ENCODE assay signal across 8 cellular contexts in the genomic region with DNA sequence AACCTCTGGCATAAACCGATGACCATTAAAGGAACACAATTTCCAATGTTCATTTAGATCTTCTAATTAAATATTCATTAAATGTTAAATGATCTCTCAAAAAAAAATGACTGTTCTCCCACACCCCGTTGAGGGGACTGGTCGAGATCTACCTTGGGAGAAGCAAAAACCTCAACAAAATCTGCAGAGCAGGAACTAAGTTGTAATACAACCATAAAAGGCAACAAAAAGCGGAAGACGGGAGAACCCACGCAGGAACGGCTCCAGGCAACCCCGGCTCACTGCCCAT. TPM values are rescaled to one million over a fixed set of nuclear protein-coding genes. Genes with fewer than 3 reads are reported as not detected.
DNase-seq lines count a peak whose midpoint lies in the region; ATAC-seq and TF ChIP-seq lines count a peak whose summit lies in the region.

No MANE protein-coding gene starts in this region.

- peak overlapping the region; percentile 81 for H3K4me3 Mint-ChIP-seq in mesothelial cell of epicardium

- H3K9ac ChIP-seq in PC-3 (ENCODE audit: low read length) = peak overlapping the region; percentile 99

- H3K27me3 ChIP-seq in PC-3 (ENCODE audit: low read length) (no peaks in the 10 kb centered on the region), aorta (ENCODE audit: control insufficient read depth in 1 of 2, insufficient read depth in 2 of 2, low read length in 1 of 2) (no peaks in the 10 kb centered on the region)

- peaks cover 6% of the 10 kb centered on the region for H3F3A ChIP-seq in PC-3 (ENCODE audit: low read length, unreplicated experiment)

- peaks cover 19% of the 10 kb centered on the region for H3K9me3 Mint-ChIP-seq in mesothelial cell of epicardium

- no TSS peak for BruUV-seq in PC-3 (replicated peaks; lab: Mats Ljungman, UMichigan)

- peak; percentile 51 for DNase-seq in AG08396 (ENCODE audit: low spot score)
- no peak for DNase-seq in PC-3
- DNase-seq in dermis blood vessel endothelial cell = peak; percentile 68
- no peak for DNase-seq in mesothelial cell of epicardium (ENCODE audit: low spot score in 2 of 2, unreplicated experiment in 2 of 2)
- peak in 1 of 2 donors; percentile 87 for DNase-seq in aorta
- no peak for DNase-seq in C1 segment of cervical spinal cord (lab: John Stamatoyannopoulos, UW)

- peaks cover 10% of the 10 kb centered on the region for H3K4me1 Mint-ChIP-seq in mesothelial cell of epicardium

- no peaks in the 10 kb centered on the region for H4K20me1 ChIP-seq in PC-3 (ENCODE audit: low read length)

- H3K9me3 ChIP-seq in PC-3 (ENCODE audit: low read length) (no peaks in the 10 kb centered on the region), aorta (ENCODE audit: control insufficient read depth, low read length) (no peaks in the 10 kb centered on the region)

- H3K36me3 ChIP-seq in PC-3 (ENCODE audit: low read depth, low read length) (no peaks in the 10 kb centered on the region), aorta (ENCODE audit: control insufficient read depth in 1 of 2, insufficient read depth in 2 of 2, low read length in 1 of 2) (no peaks in the 10 kb centered on the region)

- no peaks in the 10 kb centered on the region for H3K79me2 ChIP-seq in PC-3 (ENCODE audit: low read length)

- H3K36me3 Mint-ChIP-seq in mesothelial cell of epicardium = peaks cover 12% of the 10 kb centered on the region

- H3K27me3 Mint-ChIP-seq in mesothelial cell of epicardium (ENCODE audit: low read depth) = no peaks in the 10 kb centered on the region

- H3K4me1 ChIP-seq in PC-3 (ENCODE audit: insufficient read depth, low read length) (peaks cover 14% of the 10 kb centered on the region), aorta (ENCODE audit: control insufficient read depth in 1 of 2, insufficient read depth in 2 of 2, low read length in 2 of 2) (no peaks in the 10 kb centered on the region)

- CTCF ChIA-PET in PC-3 (lab: Charles Lee) = no interaction called here

- ATAC-seq in GM18873 (IDR thresholded peaks at IDR 0.05; ENCODE audit: low FRiP score, unreplicated experiment) (peak; percentile 32), HG03095 (IDR thresholded peaks at IDR 0.05; ENCODE audit: unreplicated experiment) (peak; percentile 43), PC-3 (peak; percentile 9), aorta (ENCODE audit: low FRiP score) (peak; percentile 84)

- 7 to 8% methylated on average over 8 of the region's 8 CpGs for WGBS in aorta, 2 donors

- POLR2A ChIA-PET in PC-3 (lab: Charles Lee; ENCODE audit: unreplicated experiment) = interaction anchor here (0.6 kb wide), 1 partner anchor 109 kb away, joined by 3 read pairs; no protein-coding TSS in a partner anchor

- H3K27ac ChIP-seq in PC-3 (ENCODE audit: low read length) (peak overlapping the region; percentile 82), aorta (ENCODE audit: low read depth in 1 of 2, low read length in 2 of 2) (peak overlapping the region; percentile 97 to 99)

- H2AFZ ChIP-seq in PC-3 (ENCODE audit: low read length) = peak overlapping the region; percentile 96

- peak overlapping the region; percentile 94 for H3K27ac Mint-ChIP-seq in mesothelial cell of epicardium

- peak overlapping the region; percentile 81 for H3K4me3 ChIP-seq in PC-3 (ENCODE audit: low read length)
- peak overlapping the region; percentile 73 to 96 for H3K4me3 ChIP-seq in aorta (ENCODE audit: low read length in 2 of 2)

- TF ChIP-seq CTCF in PC-3 (conservative IDR thresholded peaks at IDR 0.05; ENCODE audit: low read depth, low read length) = no peak
- no peak for TF ChIP-seq CTCF in mesothelial cell of epicardium (IDR thresholded peaks at IDR 0.05; ENCODE audit: unreplicated experiment)

- intact Hi-C loops in PC-3 (cut with micrococcal nuclease) = loop anchor here (2.0 to 10.0 kb wide), 3 partner anchors 98 to 1051 kb away; partner anchors contain the start of gene SEC62
- intact Hi-C loops in aorta (cut with DNase I) = loop anchor here (5.0 to 10.0 kb wide), 5 partner anchors 201 to 1669 kb away; partner anchors contain the start of genes SEC62 (in 2 of the 2) and GOLIM4 (in 1 of the 2)

- peak overlapping the region; percentile 87 for H3K4me2 ChIP-seq in PC-3 (ENCODE audit: low read length)

- H3K9me2 ChIP-seq in PC-3 (replicated peaks; ENCODE audit: low read length) = no peaks in the 10 kb centered on the region

RNA-seq across cellular contexts. Expression of gene TERC, which starts 0.8 kb away (rescaled TPM):
- total RNA-seq in PC-3 (2014; rRNA removed) (544 and 737 TPM in 2 replicates), dermis blood vessel endothelial cell (36.1 and 446 TPM in 2 replicates), mesothelial cell of epicardium (4.7 to 11.8 TPM (median 6.5 TPM) in 3 replicates), aorta (10 to 100 TPM in 1 of 2 donors, not detected in 1; 12.4 TPM)
- not detected for polyA plus RNA-seq in aorta

RNA-seq across cellular contexts. Expression of gene ACTRT3, which starts 5.3 kb away (rescaled TPM):
- total RNA-seq in PC-3 (2014; rRNA removed) = 2.6 and 4.1 TPM in 2 replicates
- 3.6 and 4.7 TPM in 2 replicates for total RNA-seq in dermis blood vessel endothelial cell
- total RNA-seq in mesothelial cell of epicardium = 3.1 to 3.8 TPM (median 3.5 TPM) in 3 replicates
- 1 to 10 TPM; 1.6 to 2.1 TPM for total RNA-seq in aorta
- polyA plus RNA-seq in aorta = 1 to 10 TPM; 1.3 to 3.9 TPM

RNA-seq across cellular contexts. Expression of gene MYNN, which starts 9.1 kb away (rescaled TPM):
- total RNA-seq in PC-3 (2014; rRNA removed) = 7.4 and 12.9 TPM in 2 replicates
- total RNA-seq in dermis blood vessel endothelial cell = 20.1 and 26.9 TPM in 2 replicates
- total RNA-seq in mesothelial cell of epicardium = 16.8 to 17.3 TPM (median 17.1 TPM) in 3 replicates
- total RNA-seq in aorta = 10 to 100 TPM; 14.6 to 16.4 TPM
- polyA plus RNA-seq in aorta = 10 to 100 TPM; 10.6 to 11.6 TPM

RNA-seq across cellular contexts. Expression of gene LRRIQ4, which starts 48.6 kb away (rescaled TPM):
- total RNA-seq in PC-3 (2014; rRNA removed) = 0.52 TPM in 1 of 2 replicates, not detected in the other
- not detected in 2 replicates for total RNA-seq in dermis blood vessel endothelial cell
- total RNA-seq in mesothelial cell of epicardium = 0.11 to 0.31 TPM (median 0.16 TPM) in 3 replicates
- total RNA-seq in aorta = not detected
- polyA plus RNA-seq in aorta = not detected

RNA-seq across cellular contexts. Expression of gene LRRC34, which starts 48.6 kb away (rescaled TPM):
- 1.8 and 3.8 TPM in 2 replicates for total RNA-seq in PC-3 (2014; rRNA removed)
- 0.34 and 1.9 TPM in 2 replicates for total RNA-seq in dermis blood vessel endothelial cell
- total RNA-seq in mesothelial cell of epicardium = 4.3 to 5.3 TPM (median 5.1 TPM) in 3 replicates
- 1 to 10 TPM; 1.0 to 5.9 TPM for total RNA-seq in aorta
- 1 to 10 TPM; 3.9 to 5.3 TPM for polyA plus RNA-seq in aorta

Comparison
In these comparisons a context has a peak if more than half of its experiments do, and no peak if none do; other contexts are left out.
1. DNase-seq: peak in AG08396 (single experiment) and dermis blood vessel endothelial cell (single experiment); none in PC-3 (single experiment), mesothelial cell of epicardium (0 of 2) and C1 segment of cervical spinal cord (0 of 14).
2. ATAC-seq: peak in every context shown above with its lines; median percentile 84 in aorta; 43 in HG03095; 32 in GM18873; 9 in PC-3.